In the genomic region with DNA sequence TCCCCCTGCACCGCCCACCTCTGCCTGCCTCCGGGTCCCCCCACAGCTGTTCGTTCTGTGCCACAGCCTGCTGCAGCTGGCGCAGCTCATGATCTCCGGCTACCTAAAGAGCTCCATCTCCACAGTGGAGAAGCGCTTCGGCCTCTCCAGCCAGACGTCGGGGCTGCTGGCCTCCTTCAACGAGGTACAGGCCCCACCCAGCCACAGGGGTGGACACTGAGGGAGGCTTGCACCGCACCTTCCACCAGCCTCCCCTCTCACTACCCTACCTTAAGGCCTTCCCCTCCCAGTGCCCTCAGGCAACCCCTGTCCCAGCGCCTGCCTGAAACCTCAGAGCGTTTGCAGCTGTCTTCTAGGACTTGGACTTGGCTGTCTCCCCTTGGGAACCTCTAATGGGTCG, we compare ENCODE assay signal across 12 cellular contexts. TPM values are rescaled to one million over a fixed set of nuclear protein-coding genes. Genes with fewer than 3 reads are reported as not detected.
"Had no signal": no experiment of that assay in that cellular context is flagged by ENCODE, and none has a peak within 500 bp of the region (broad histone marks: within the 10 kb centered on the region; RNA-seq: fewer than 3 reads in every experiment).

No MANE protein-coding gene starts in this region.

- ATAC-seq: activated CD8-positive, alpha-beta T cell treated with anti-CD3 and anti-CD28 coated beads, Interleukin-2, amount 10 ng/mL, durations not matched to agents 7 days and 5 days; esophagus mucosa; SK-N-SH treated with all-trans-retinoic acid at 6 μM for 48 hours; stimulated activated naive B cell treated with anti-CD40 and anti-IgM and Interleukin-4, amounts not matched to agents 10 μg/mL and 1 μg/mL and 100 μg/mL, for 72 hours; WTC11 had no signal

- H3K27ac Mint-ChIP-seq: activated CD8-positive, alpha-beta T cell treated with anti-CD3 and anti-CD28 coated beads, Interleukin-2, amount 10 ng/mL, durations not matched to agents 7 days and 5 days; activated naive CD4-positive, alpha-beta T cell treated with anti-CD3 and anti-CD28 coated beads, Interleukin-2, amount 10 ng/mL, durations not matched to agents 7 days and 5 days; stimulated activated naive B cell treated with anti-CD40 and anti-IgM and Interleukin-4, amounts not matched to agents 10 μg/mL and 1 μg/mL and 100 μg/mL, for 72 hours; WTC11 had no signal

- H3K36me3 ChIP-seq: ovary had no signal

- H3K36me3 Mint-ChIP-seq: activated naive CD4-positive, alpha-beta T cell treated with anti-CD3 and anti-CD28 coated beads, Interleukin-2, amount 10 ng/mL, durations not matched to agents 7 days and 5 days had no signal

- DNase-seq: activated CD4-positive, alpha-beta T cell treated with anti-CD3 and anti-CD28 coated beads for 48 hours; activated CD8-positive, alpha-beta T cell treated with anti-CD3 and anti-CD28 coated beads, Interleukin-2, amount 10 ng/mL, durations not matched to agents 7 days and 5 days; activated naive CD4-positive, alpha-beta T cell treated with anti-CD3 and anti-CD28 coated beads, Interleukin-2, amount 10 ng/mL, durations not matched to agents 7 days and 5 days; caudate nucleus; retina; stimulated activated naive B cell treated with anti-CD40 and anti-IgM and Interleukin-4, amounts not matched to agents 10 μg/mL and 1 μg/mL and 100 μg/mL, for 72 hours; substantia nigra had no signal

- H3K27me3 ChIP-seq: ovary had no signal

- H3K4me3 ChIP-seq: ovary had no signal

- H3K4me3 Mint-ChIP-seq: activated CD8-positive, alpha-beta T cell treated with anti-CD3 and anti-CD28 coated beads, Interleukin-2, amount 10 ng/mL, durations not matched to agents 7 days and 5 days; activated naive CD4-positive, alpha-beta T cell treated with anti-CD3 and anti-CD28 coated beads, Interleukin-2, amount 10 ng/mL, durations not matched to agents 7 days and 5 days; neural crest cell; stimulated activated naive B cell treated with anti-CD40 and anti-IgM and Interleukin-4, amounts not matched to agents 10 μg/mL and 1 μg/mL and 100 μg/mL, for 72 hours; WTC11 had no signal

- H3K27ac ChIP-seq: ovary had no signal

- H3K9me3 ChIP-seq: ovary had no signal

RNA-seq across cellular contexts. Expression of a gene that starts 13.0 kb away (rescaled TPM):
- total RNA-seq: activated CD8-positive, alpha-beta T cell treated with anti-CD3 and anti-CD28 coated beads, Interleukin-2, amount 10 ng/mL, durations not matched to agents 7 days and 5 days; neural crest cell had no signal
